11 cellular contexts compared by ENCODE assay signal in the genomic region with DNA sequence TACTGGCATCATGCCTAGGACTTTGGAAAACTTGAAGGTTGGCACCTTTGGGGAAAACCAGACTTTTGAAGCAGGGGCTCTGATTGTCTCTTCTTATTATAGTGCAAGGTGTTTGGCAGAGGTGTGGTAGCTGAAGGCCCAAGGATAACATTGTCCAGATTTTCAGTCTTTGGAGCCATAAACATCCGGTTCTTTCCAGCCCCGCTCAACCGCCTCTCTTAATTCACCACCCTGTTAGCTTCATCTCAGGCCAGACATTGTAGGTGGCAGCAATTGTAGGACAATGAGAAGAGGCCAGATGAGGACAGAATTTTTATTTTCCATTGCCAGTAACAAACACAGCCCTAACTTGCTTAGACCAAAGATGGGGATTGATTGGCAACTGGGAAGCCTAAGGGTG.
"Had no signal": no experiment of that assay in that cellular context is flagged by ENCODE, and none has a peak within 500 bp of the region (broad histone marks: within the 10 kb centered on the region; RNA-seq: fewer than 3 reads in every experiment).

No MANE protein-coding gene starts in this region.

- ATAC-seq: activated naive CD4-positive, alpha-beta T cell treated with anti-CD3 and anti-CD28 coated beads, Interleukin-2, amount 50 U/mL, for 72 hours; activated naive CD8-positive, alpha-beta T cell treated with anti-CD3 and anti-CD28 coated beads, Interleukin-2, amount 50 U/mL, for 24 hours; activated T-cell treated with anti-CD3 and anti-CD28 coated beads, Interleukin-2, amount 50 U/mL, for 4 hours; activated T-cell treated with anti-CD3 and anti-CD28 coated beads, Interleukin-2, amount 50 U/mL, for 72 hours; activated T-helper 17 cell treated with anti-CD3 and anti-CD28 coated beads, Interleukin-2, amount 50 U/mL, for 72 hours; body of pancreas had no signal

- H3K27ac ChIP-seq: adrenal gland, ascending aorta, body of pancreas, brain microvascular endothelial cell, breast epithelium, cardiac muscle cell had no signal

- H3K36me3 ChIP-seq: adrenal gland, ascending aorta, brain microvascular endothelial cell, breast epithelium, cardiac muscle cell had no signal

- H3K4me3 ChIP-seq: adrenal gland, ascending aorta, body of pancreas, breast epithelium, cardiac muscle cell had no signal

- H3K27me3 ChIP-seq: adrenal gland, ascending aorta, body of pancreas, brain microvascular endothelial cell, breast epithelium, cardiac muscle cell had no signal

- H3K4me1 ChIP-seq: adrenal gland, ascending aorta, body of pancreas, breast epithelium had no signal

- H3K9me3 ChIP-seq: adrenal gland, ascending aorta, body of pancreas, breast epithelium had no signal
